In genomic region chr11:61581030-61581928, GRCh38 we compare ENCODE assay signal across 8 cellular contexts. TPM values are rescaled to one million over a fixed set of nuclear protein-coding genes. Genes with fewer than 3 reads are reported as not detected.
DNase-seq lines count a peak whose midpoint lies in the region; ATAC-seq and TF ChIP-seq lines count a peak whose summit lies in the region.

A gene with protein sequence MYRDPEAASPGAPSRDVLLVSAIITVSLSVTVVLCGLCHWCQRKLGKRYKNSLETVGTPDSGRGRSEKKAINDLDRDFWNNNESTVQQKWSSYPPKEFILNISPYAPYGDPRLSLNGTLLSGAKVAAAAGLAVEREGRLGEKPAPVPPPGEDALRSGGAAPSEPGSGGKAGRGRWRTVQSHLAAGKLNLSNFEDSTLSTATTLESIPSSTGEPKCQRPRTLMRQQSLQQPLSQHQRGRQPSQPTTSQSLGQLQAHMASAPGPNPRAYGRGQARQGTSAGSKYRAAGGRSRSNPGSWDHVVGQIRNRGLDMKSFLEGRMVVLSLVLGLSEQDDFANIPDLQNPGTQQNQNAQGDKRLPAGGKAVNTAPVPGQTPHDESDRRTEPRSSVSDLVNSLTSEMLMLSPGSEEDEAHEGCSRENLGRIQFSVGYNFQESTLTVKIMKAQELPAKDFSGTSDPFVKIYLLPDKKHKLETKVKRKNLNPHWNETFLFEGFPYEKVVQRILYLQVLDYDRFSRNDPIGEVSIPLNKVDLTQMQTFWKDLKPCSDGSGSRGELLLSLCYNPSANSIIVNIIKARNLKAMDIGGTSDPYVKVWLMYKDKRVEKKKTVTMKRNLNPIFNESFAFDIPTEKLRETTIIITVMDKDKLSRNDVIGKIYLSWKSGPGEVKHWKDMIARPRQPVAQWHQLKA (minus strand): TSS chr11:61581076. CDS start chr11:61580820, 256 bp downstream.

- no peaks in the 10 kb centered on the region for H3K36me3 ChIP-seq in prostate gland
- no peaks in the 10 kb centered on the region for H3K36me3 ChIP-seq in urinary bladder (ENCODE audit: insufficient read depth)

- intact Hi-C loops in left ventricle myocardium superior (cut with micrococcal nuclease) (no loop called here), prostate gland (cut with DNase I) (no loop called here)

- peak within 1 kb of the TSS; percentile 79 for H3K27ac Mint-ChIP-seq in T-helper 17 cell

- in situ Hi-C loops in GM13977 (cut with MboI; ENCODE audit: low pct_unique_long_range_greater_than_20kb, low sequenced_read_pairs, unreplicated experiment) = no loop called here

- H3K36me3 Mint-ChIP-seq in T-helper 17 cell (ENCODE audit: low read depth) = peaks cover 2% of the 10 kb centered on the region

- DNase-seq in GM13977 (ENCODE audit: low spot score) (peak; percentile 98), NCI-H1694 treated with DMSO at 0.1 percent for 48 hours (lab: John Stamatoyannopoulos, UW) (peak; percentile 72), T-helper 17 cell (peak; percentile 84 to 96 (median 84)), anterior cingulate cortex (lab: John Stamatoyannopoulos, UW) (peak; percentile 47 to 94 (median 87)), left ventricle myocardium superior (peak; percentile 96), prostate gland (ENCODE audit: low spot score) (peak; percentile 94)

- peak within 1 kb of the TSS; percentile 90 for H3K4me3 Mint-ChIP-seq in T-helper 17 cell

- H3K4me1 Mint-ChIP-seq in T-helper 17 cell = peaks cover 15% of the 10 kb centered on the region

- H3K27me3 Mint-ChIP-seq in T-helper 17 cell = peaks cover 43% of the 10 kb centered on the region

- H3K9me3 ChIP-seq in T-helper 17 cell (ENCODE audit: control insufficient read depth, low read length, poor library complexity, severe bottlenecking) (no peaks in the 10 kb centered on the region), prostate gland (no peaks in the 10 kb centered on the region)

- ATAC-seq in HG02943 (IDR thresholded peaks at IDR 0.05; ENCODE audit: low read depth, unreplicated experiment) (peak; percentile 83), T-helper 17 cell (peak; percentile 90), left ventricle myocardium superior (peak; percentile 85)

- no peak for TF ChIP-seq POLR2A in prostate gland (IDR thresholded peaks at IDR 0.05)

- TF ChIP-seq CTCF in GM13977 (IDR thresholded peaks at IDR 0.05; ENCODE audit: extremely low read depth, insufficient read depth, missing control alignments) (peak; percentile 59), prostate gland (IDR thresholded peaks at IDR 0.05) (peak in 2 of 4 experiments; percentile 40 to 48)

- 3% methylated on average over 21 of the region's 96 CpGs for WGBS in prostate gland
- WGBS in urinary bladder = under 1% methylated on average over 96 of the region's 96 CpGs

- H3K27ac ChIP-seq in prostate gland = peak within 1 kb of the TSS; percentile 91 to 95
- no peak within 1 kb of the TSS for H3K27ac ChIP-seq in urinary bladder (ENCODE audit: low read depth)

- H3K4me3 ChIP-seq in prostate gland (peak within 1 kb of the TSS; percentile 54 to 77), urinary bladder (ENCODE audit: low read depth, low read length) (peak within 1 kb of the TSS; percentile 47)

- no peaks in the 10 kb centered on the region for H3K27me3 ChIP-seq in prostate gland (replicated peaks; ENCODE audit: insufficient read depth)

- peaks cover 22% of the 10 kb centered on the region for H3K4me1 ChIP-seq in prostate gland (replicated peaks)
- H3K4me1 ChIP-seq in urinary bladder (ENCODE audit: insufficient read depth) = no peaks in the 10 kb centered on the region

RNA-seq across cellular contexts. Expression of the gene that starts here (rescaled TPM):
- total RNA-seq in T-helper 17 cell (not detected), left ventricle myocardium superior (32.5 TPM), prostate gland (100 to 1,000 TPM; 114 to 199 TPM), urinary bladder (1.1 TPM)
- polyA plus RNA-seq in urinary bladder = 2.6 TPM

Comparison
In these comparisons a context has a peak if more than half of its experiments do, and no peak if none do; other contexts are left out.
1. RNA of the gene that starts here (total RNA-seq): 114 to 199 TPM in prostate gland and 32.5 TPM in left ventricle myocardium superior (single experiment); 1.1 TPM in urinary bladder (single experiment) and not detected in T-helper 17 cell; every median in the first group is over 10 times any median in the second.
2. Peak in DNase-seq and ATAC-seq in T-helper 17 cell; RNA of the gene not detected or under 1 TPM.
3. Peak in every context shown above with its lines, with median percentiles within 50 percentile points of each other: DNase-seq and ATAC-seq.